ENCODE assay signal across 8 cellular contexts in genomic region chr13:24512208-24513068, GRCh38. TPM values are rescaled to one million over a fixed set of nuclear protein-coding genes. Genes with fewer than 3 reads are reported as not detected.
DNase-seq lines count a peak whose midpoint lies in the region; ATAC-seq, FAIRE-seq and TF ChIP-seq lines count a peak whose summit lies in the region.

TSS of gene PARP4 (minus strand) at chr13:24512778. CDS start at chr13:24503776, 9,002 bp downstream.

- H3K36me3 ChIP-seq in adrenal gland (replicated peaks in 1 of 2) (no peaks in the 10 kb centered on the region), prostate gland (no peaks in the 10 kb centered on the region)

- H3K4me1 ChIP-seq in adrenal gland (replicated peaks in 1 of 2) (peaks cover 9 to 30% of the 10 kb centered on the region in 2 donors), prostate gland (replicated peaks) (no peaks in the 10 kb centered on the region)

- no peak for FAIRE-seq in urothelium cell line (lab: Jason Lieb, UNC)

- ATAC-seq in left cardiac atrium: peak; percentile 97 to 98

- H3K4me3 ChIP-seq in GM12875 (ENCODE audit: low read depth, low read length) (peak within 1 kb of the TSS; percentile 78), HFF-Myc (replicated peaks; ENCODE audit: low read depth, low read length) (peak within 1 kb of the TSS; percentile 74), adrenal gland (peak within 1 kb of the TSS; percentile 61 to 96 (median 72)), prostate gland (peak within 1 kb of the TSS; percentile 72 to 74)

- 0 to 1% (median 0%) methylated on average over 32 to 68 of the region's 68 CpGs for WGBS in adrenal gland, 4 donors
- WGBS in prostate gland: under 1% methylated on average over 54 of the region's 68 CpGs

- H3K27ac ChIP-seq in adrenal gland (peak within 1 kb of the TSS; percentile 92 to 99 (median 96)), prostate gland (peak within 1 kb of the TSS; percentile 79 to 85)

- TF ChIP-seq POLR2A in adrenal gland (IDR thresholded peaks at IDR 0.05): peak; percentile 35 to 91
- peak; percentile 45 for TF ChIP-seq POLR2A in prostate gland (IDR thresholded peaks at IDR 0.05)

- peak; percentile 85 for DNase-seq in HFF-Myc (ENCODE audit: extremely low read depth, low read depth)
- DNase-seq in MV-4-11 (lab: John Stamatoyannopoulos, UW): peak; percentile 88
- peak; percentile 46 to 81 (median 60) for DNase-seq in T-helper 1 cell
- peak; percentile 76 to 85 (median 80) for DNase-seq in adrenal gland
- DNase-seq in left cardiac atrium: peak; percentile 83
- peak; percentile 69 for DNase-seq in prostate gland (ENCODE audit: low spot score)
- DNase-seq in urothelium cell line (ENCODE audit: low spot score): peak; percentile 82

- H3K9me3 ChIP-seq in adrenal gland (replicated peaks in 1 of 3) (no peaks in the 10 kb centered on the region), prostate gland (no peaks in the 10 kb centered on the region)

- TF ChIP-seq CTCF in GM12875 (IDR thresholded peaks at IDR 0.05; ENCODE audit: borderline replicate concordance, insufficient read depth, low read depth, low read length): 0 out of 2 replicates have a peak, but pooled peaks have one; percentile 4
- TF ChIP-seq CTCF in HFF-Myc (IDR thresholded peaks at IDR 0.05; ENCODE audit: low read depth, low read length, missing control alignments): no peak
- TF ChIP-seq CTCF in adrenal gland (IDR thresholded peaks at IDR 0.05): no peak
- peak in 1 of 4 experiments; percentile 16 for TF ChIP-seq CTCF in prostate gland (IDR thresholded peaks at IDR 0.05)

- intact Hi-C loops in adrenal gland (cut with DNase I): no loop called here
- intact Hi-C loops in left cardiac atrium (cut with DNase I): no loop called here
- intact Hi-C loops in prostate gland (cut with DNase I): no loop called here

- H3K27me3 ChIP-seq in adrenal gland: no peaks in the 10 kb centered on the region
- H3K27me3 ChIP-seq in prostate gland (replicated peaks; ENCODE audit: insufficient read depth): no peaks in the 10 kb centered on the region

RNA-seq across cellular contexts. Expression of gene PARP4, which starts in this region (rescaled TPM):
- total RNA-seq in adrenal gland: 10 to 100 TPM; 39.5 to 92.2 (median 74.1) TPM
- polyA plus RNA-seq in adrenal gland: 10 to 100 TPM; 19.8 to 43.5 (median 21.6) TPM
- total RNA-seq in left cardiac atrium: 10 to 100 TPM; 23.9 to 27.8 TPM
- total RNA-seq in prostate gland: 10 to 100 TPM; 27.2 to 35.8 TPM

Comparison
In these comparisons a context has a peak if more than half of its experiments do, and no peak if none do; other contexts are left out.
1. Peak in every context shown above with its lines: DNase-seq, ATAC-seq, H3K4me3 ChIP-seq and H3K27ac ChIP-seq.